In the genomic region with DNA sequence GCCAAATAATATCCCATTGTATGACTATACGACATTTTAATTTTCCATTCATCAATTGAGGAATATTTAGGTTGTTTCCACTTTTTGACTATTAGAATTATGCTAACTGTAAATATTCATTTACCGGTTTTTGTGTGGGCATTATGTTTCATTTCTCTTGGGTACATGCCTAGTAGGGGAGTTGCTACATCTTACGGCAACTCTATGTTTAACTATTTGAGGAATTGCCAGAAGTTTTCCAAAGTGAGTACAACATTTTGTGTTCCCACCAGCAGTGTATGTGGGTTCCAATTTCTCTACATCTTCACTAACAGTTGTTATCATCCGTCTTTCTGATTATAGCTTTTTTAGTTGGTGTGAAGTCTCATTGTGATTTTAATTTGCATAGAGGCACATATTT, we compare ENCODE assay signal across 10 cellular contexts. TPM values are rescaled to one million over a fixed set of nuclear protein-coding genes. Genes with fewer than 3 reads are reported as not detected.
DNase-seq lines count a peak whose midpoint lies in the region; ATAC-seq, FAIRE-seq and TF ChIP-seq lines count a peak whose summit lies in the region.
"Had no signal": no experiment of that assay in that cellular context is flagged by ENCODE, and none has a peak within 500 bp of the region (broad histone marks: within the 10 kb centered on the region; RNA-seq: fewer than 3 reads in every experiment).

No MANE protein-coding gene starts in this region.

- H3K4me2 ChIP-seq in GM23248 (ENCODE audit: unreplicated experiment) (peak overlapping the region; percentile 89), PC-3 (ENCODE audit: low read length) (peak overlapping the region; percentile 92)

- intact Hi-C loops in PC-3 (cut with micrococcal nuclease) (loop anchor here (5.0 kb wide), 2 partner anchors 54 to 139 kb away; partner anchors contain the start of gene VPS4B), pancreas (cut with DNase I) (no loop called here), colonic mucosa (cut with DNase I) (no loop called here)

- H3K4me3 Mint-ChIP-seq in osteocyte (ENCODE audit: unreplicated experiment): peak overlapping the region; percentile 85

- H3K4me1 Mint-ChIP-seq in osteocyte (ENCODE audit: unreplicated experiment): peaks cover 30% of the 10 kb centered on the region

- DNase-seq in GM23248: peak; percentile 51
- DNase-seq in PC-3: no peak
- DNase-seq in osteocyte (ENCODE audit: extremely low spot score, unreplicated experiment): no peak
- no peak for DNase-seq in pancreas
- DNase-seq in colonic mucosa: no peak
- DNase-seq: cerebellar nuclear complex, NCI-H2081 treated with DMSO at 0.1 percent for 48 hours had no signal

- H3K9ac ChIP-seq in GM23248: peak overlapping the region; percentile 95; the same call in 1 of the 2 replicates
- no peak overlapping the region for H3K9ac ChIP-seq in PC-3 (ENCODE audit: low read length)
- H3K9ac ChIP-seq in endocrine pancreas (ENCODE audit: control insufficient read depth, insufficient read depth, low read length): no peak overlapping the region
- H3K9ac ChIP-seq in colonic mucosa (ENCODE audit: low read depth in 2 of 2, low read length in 2 of 2): no peak overlapping the region

- TF ChIP-seq CTCF in PC-3 (conservative IDR thresholded peaks at IDR 0.05; ENCODE audit: low read depth, low read length) (no peak), osteocyte (IDR thresholded peaks at IDR 0.05) (no peak), pancreas (IDR thresholded peaks at IDR 0.05) (no peak), colonic mucosa (IDR thresholded peaks at IDR 0.05) (no peak)

- H3K27ac ChIP-seq in GM23248 (no peak overlapping the region), PC-3 (ENCODE audit: low read length) (no peak overlapping the region), pancreas (no peak overlapping the region), colonic mucosa (no peak overlapping the region)

- H3K79me2 ChIP-seq in GM23248 (ENCODE audit: insufficient read depth): peaks cover 33% of the 10 kb centered on the region
- peaks cover 32% of the 10 kb centered on the region for H3K79me2 ChIP-seq in PC-3 (ENCODE audit: low read length)

- H4K20me1 ChIP-seq in GM23248 (ENCODE audit: insufficient read depth) (no peaks in the 10 kb centered on the region), PC-3 (ENCODE audit: low read length) (peaks cover 15% of the 10 kb centered on the region; the same call in 1 of the 2 replicates)

- H3K4me1 ChIP-seq in GM23248 (ENCODE audit: insufficient read depth) (peaks cover 21% of the 10 kb centered on the region; the same call in 1 of the 2 replicates), PC-3 (ENCODE audit: insufficient read depth, low read length) (peaks cover 6% of the 10 kb centered on the region), endocrine pancreas (ENCODE audit: control insufficient read depth, insufficient read depth, low read length) (no peaks in the 10 kb centered on the region), pancreas (peaks cover 0 to 6% (median 5%) of the 10 kb centered on the region in 3 donors), colonic mucosa (no peaks in the 10 kb centered on the region)

- peak overlapping the region; percentile 99 for H3K4me3 ChIP-seq in GM23248
- H3K4me3 ChIP-seq in PC-3 (ENCODE audit: low read length): peak overlapping the region; percentile 85
- peak overlapping the region; percentile 74 for H3K4me3 ChIP-seq in endocrine pancreas (ENCODE audit: control insufficient read depth, insufficient read depth, low read length)
- H3K4me3 ChIP-seq in pancreas: no peak overlapping the region
- H3K4me3 ChIP-seq in colonic mucosa: no peak overlapping the region

- in situ Hi-C loops in GM23248 (cut with MboI): loop anchor here (25.0 kb wide), 1 partner anchor 469 kb away; no protein-coding TSS in a partner anchor

- H3F3A ChIP-seq in GM23248 (ENCODE audit: insufficient read depth) (peaks cover 8% of the 10 kb centered on the region; the same call in 1 of the 2 replicates), PC-3 (ENCODE audit: low read length, unreplicated experiment) (no peaks in the 10 kb centered on the region)

- POLR2A ChIA-PET in PC-3 (lab: Charles Lee; ENCODE audit: unreplicated experiment): no interaction called here

- ATAC-seq in PC-3 (no peak), HG03571 (IDR thresholded peaks at IDR 0.05; ENCODE audit: unreplicated experiment) (no peak), pancreas (no peak)

- H3K36me3 ChIP-seq in GM23248 (ENCODE audit: low read depth): no peaks in the 10 kb centered on the region
- H3K36me3 ChIP-seq in PC-3 (ENCODE audit: low read depth, low read length): no peaks in the 10 kb centered on the region
- H3K36me3 ChIP-seq in endocrine pancreas (ENCODE audit: control insufficient read depth, insufficient read depth, low read length): no peaks in the 10 kb centered on the region
- no peaks in the 10 kb centered on the region for H3K36me3 ChIP-seq in pancreas
- no peaks in the 10 kb centered on the region for H3K36me3 ChIP-seq in colonic mucosa

- H3K27ac Mint-ChIP-seq in osteocyte (ENCODE audit: unreplicated experiment): peak overlapping the region; percentile 75

- no peaks in the 10 kb centered on the region for H3K27me3 Mint-ChIP-seq in osteocyte (ENCODE audit: unreplicated experiment)

- H3K27me3 ChIP-seq in GM23248 (replicated peaks; ENCODE audit: insufficient read depth): no peaks in the 10 kb centered on the region
- no peaks in the 10 kb centered on the region for H3K27me3 ChIP-seq in PC-3 (ENCODE audit: low read length)
- no peaks in the 10 kb centered on the region for H3K27me3 ChIP-seq in endocrine pancreas (ENCODE audit: control insufficient read depth, insufficient read depth, low read length)
- no peaks in the 10 kb centered on the region for H3K27me3 ChIP-seq in pancreas
- H3K27me3 ChIP-seq in colonic mucosa: no peaks in the 10 kb centered on the region

- FAIRE-seq in pancreas (lab: Jason Lieb, UNC): no peak
- FAIRE-seq: G401.6 had no signal

- H3K9me2 ChIP-seq in GM23248 (ENCODE audit: insufficient read depth) (no peaks in the 10 kb centered on the region), PC-3 (replicated peaks; ENCODE audit: low read length) (no peaks in the 10 kb centered on the region)

- CTCF ChIA-PET in PC-3 (lab: Charles Lee): no interaction called here

- no peaks in the 10 kb centered on the region for H3K9me3 ChIP-seq in GM23248 (ENCODE audit: low read depth)
- H3K9me3 ChIP-seq in PC-3 (ENCODE audit: low read length): no peaks in the 10 kb centered on the region
- no peaks in the 10 kb centered on the region for H3K9me3 ChIP-seq in endocrine pancreas (ENCODE audit: control insufficient read depth, low read length)
- no peaks in the 10 kb centered on the region for H3K9me3 ChIP-seq in pancreas
- H3K9me3 ChIP-seq in colonic mucosa: no peaks in the 10 kb centered on the region

- no TSS peak for BruUV-seq in PC-3 (replicated peaks; lab: Mats Ljungman, UMichigan)

- 41 to 42% methylated on average over 4 of the region's 4 CpGs for WGBS in GM23248 (ENCODE audit: low coverage in 1 of 2, low lambda C conversion rate in 2 of 2, missing lambda C conversion rate in 2 of 2), 2 experiments
- WGBS in pancreas, 2 donors: 56 to 72% methylated on average over 4 of the region's 4 CpGs

- peaks cover 4% of the 10 kb centered on the region for H3K36me3 Mint-ChIP-seq in osteocyte (ENCODE audit: unreplicated experiment)

- H3K9me3 Mint-ChIP-seq in osteocyte (ENCODE audit: unreplicated experiment): no peaks in the 10 kb centered on the region

- peak overlapping the region; percentile 99 for H2AFZ ChIP-seq in GM23248
- no peak overlapping the region for H2AFZ ChIP-seq in PC-3 (ENCODE audit: low read length)

RNA-seq across cellular contexts. Expression of gene KDSR, which starts 1.6 kb away (rescaled TPM):
- 30.7 and 31.2 TPM in 2 replicates for total RNA-seq in GM23248 (2014; rRNA removed; shearing (Covaris generic))
- polyA plus RNA-seq in GM23248 (2016; fragmentation: Nextera tagmentation; extraction: Ambion mirVana) (54.7 and 55.1 TPM in 2 replicates), pancreas (10 to 100 TPM in 1 of 2 donors, 1 to 10 TPM in 1; 4.8 to 12.4 TPM)
- total RNA-seq in PC-3 (2014; rRNA removed) (15.8 and 16.1 TPM in 2 replicates), osteocyte (87.7 and 90.5 TPM in 2 replicates), pancreas (10 to 100 TPM; 18.0 to 37.2 (median 23.3) TPM), colonic mucosa (10 to 100 TPM; 32.8 to 55.3 TPM)

RNA-seq across cellular contexts. Expression of gene BCL2, which starts 49.0 kb away (rescaled TPM):
- total RNA-seq in GM23248 (2014; rRNA removed; shearing (Covaris generic)): 1.0 and 1.5 TPM in 2 replicates
- polyA plus RNA-seq in GM23248 (2016; fragmentation: Nextera tagmentation; extraction: Ambion mirVana) (0.30 and 0.39 TPM in 2 replicates), pancreas (1 to 10 TPM; 1.9 to 2.0 TPM)
- total RNA-seq in PC-3 (2014; rRNA removed) (1.3 and 1.5 TPM in 2 replicates), osteocyte (2.5 and 3.2 TPM in 2 replicates), pancreas (1 to 10 TPM; 3.2 to 9.0 (median 4.5) TPM), colonic mucosa (10 to 100 TPM; 13.9 to 16.4 TPM)

RNA-seq across cellular contexts. Expression of gene VPS4B, which starts 53.7 kb away (rescaled TPM):
- total RNA-seq in GM23248 (2014; rRNA removed; shearing (Covaris generic)): 42.4 and 45.5 TPM in 2 replicates
- polyA plus RNA-seq in GM23248 (2016; fragmentation: Nextera tagmentation; extraction: Ambion mirVana): 43.3 and 49.2 TPM in 2 replicates
- 44.7 and 50.3 TPM in 2 replicates for total RNA-seq in PC-3 (2014; rRNA removed)
- total RNA-seq in osteocyte: 59.1 and 64.5 TPM in 2 replicates
- total RNA-seq in pancreas: 10 to 100 TPM; 19.0 to 37.2 (median 28.9) TPM
- polyA plus RNA-seq in pancreas: 10 to 100 TPM in 1 of 2 donors, 1 to 10 TPM in 1; 4.8 to 12.1 TPM
- 100 to 1,000 TPM in 1 of 2 donors, 10 to 100 TPM in 1; 96.3 to 127 TPM for total RNA-seq in colonic mucosa

Comparison
In these comparisons a context has a peak if more than half of its experiments do, and no peak if none do; other contexts are left out.
1. H3K4me3 ChIP-seq: peak in GM23248 (single experiment), PC-3 (single experiment) and endocrine pancreas (single experiment); none in pancreas (0 of 4) and colonic mucosa (single experiment).